Comparison of ENCODE assay signal across 10 cellular contexts in genomic region chr2:25711641-25712369, GRCh38.
DNase-seq lines count a peak whose midpoint lies in the region; ATAC-seq and TF ChIP-seq lines count a peak whose summit lies in the region.
"Had no signal": no experiment of that assay in that cellular context is flagged by ENCODE, and none has a peak within 500 bp of the region (broad histone marks: within the 10 kb centered on the region; RNA-seq: fewer than 3 reads in every experiment).

No MANE protein-coding gene starts in this region.

- no peaks in the 10 kb centered on the region for H3K9me3 ChIP-seq in OCI-LY3 (ENCODE audit: insufficient read depth, low read length)

- peak overlapping the region; percentile 69 for H2AFZ ChIP-seq in OCI-LY3 (ENCODE audit: low read depth, low read length)

- no peaks in the 10 kb centered on the region for H3K36me3 ChIP-seq in OCI-LY3 (replicated peaks; ENCODE audit: low read depth, low read length)

- peak overlapping the region; percentile 75 for H3K4me2 ChIP-seq in OCI-LY3 (ENCODE audit: low read length)

- no peak overlapping the region for H3K27ac ChIP-seq in OCI-LY3 (ENCODE audit: low read length)
- H3K27ac ChIP-seq: 22Rv1 had no signal

- H4K20me1 ChIP-seq in OCI-LY3 (ENCODE audit: insufficient read depth, low read length): no peaks in the 10 kb centered on the region

- H3K4me3 ChIP-seq in OCI-LY3 (ENCODE audit: low read length): peak overlapping the region; percentile 52
- H3K4me3 ChIP-seq in fibroblast of pulmonary artery (replicated peaks; ENCODE audit: low read depth, low read length): peak overlapping the region; percentile 19
- H3K4me3 ChIP-seq in skeletal muscle cell (ENCODE audit: low read depth, low read length): peak overlapping the region; percentile 5

- peak overlapping the region; percentile 22; the same call in 1 of the 2 replicates for H3K9ac ChIP-seq in OCI-LY3 (ENCODE audit: low read length)

- DNase-seq in DMS53 (lab: John Stamatoyannopoulos, UW): peak; percentile 8
- no peak for DNase-seq in DMS53 treated with DMSO at 0.1 percent for 48 hours (lab: John Stamatoyannopoulos, UW; ENCODE audit: unreplicated experiment)
- DNase-seq in fibroblast of pulmonary artery (ENCODE audit: low read depth): peak; percentile 8
- DNase-seq in skeletal muscle cell (ENCODE audit: low read depth): no peak
- DNase-seq in LoVo (ENCODE audit: low spot score): no peak
- DNase-seq in NAMALWA (ENCODE audit: low spot score): no peak
- DNase-seq: NK-92 treated with Interleukin-12 subunit alpha and Interleukin-12 subunit beta, amount 100 ng/mL, for 24 hours had no signal

- TF ChIP-seq CTCF in OCI-LY3 (IDR thresholded peaks at IDR 0.05; ENCODE audit: low read depth, low read length): no peak
- no peak for TF ChIP-seq CTCF in fibroblast of pulmonary artery (IDR thresholded peaks at IDR 0.05; ENCODE audit: low read length, missing control alignments)

- H3K4me1 ChIP-seq in OCI-LY3 (ENCODE audit: low read length): peaks cover 11% of the 10 kb centered on the region

- no peaks in the 10 kb centered on the region for H3K27me3 ChIP-seq in OCI-LY3 (ENCODE audit: low read depth, low read length)

- no peak for ATAC-seq in GM18873 (IDR thresholded peaks at IDR 0.05; ENCODE audit: low FRiP score, unreplicated experiment)

- H3K79me2 ChIP-seq in OCI-LY3 (ENCODE audit: low read length): no peaks in the 10 kb centered on the region

Comparison
In these comparisons a context has a peak if more than half of its experiments do, and no peak if none do; other contexts are left out.
1. DNase-seq: peak in DMS53 (single experiment) and fibroblast of pulmonary artery (single experiment); none in DMS53 treated with DMSO at 0.1 percent for 48 hours (single experiment), skeletal muscle cell (single experiment), LoVo (single experiment) and NAMALWA (single experiment).
2. Peak in every context shown above with its lines, with median percentiles within 50 percentile points of each other: H3K4me3 ChIP-seq.